ENCODE assay signal across 20 cellular contexts in genomic region chr11:77487790-77488189, GRCh38. TPM values are rescaled to one million over a fixed set of nuclear protein-coding genes. Genes with fewer than 3 reads are reported as not detected.
DNase-seq lines count a peak whose midpoint lies in the region; ATAC-seq, FAIRE-seq and TF ChIP-seq lines count a peak whose summit lies in the region.
"Had no signal": no experiment of that assay in that cellular context is flagged by ENCODE, and none has a peak within 500 bp of the region (broad histone marks: within the 10 kb centered on the region; RNA-seq: fewer than 3 reads in every experiment).

No MANE protein-coding gene starts in this region.

- H2BK5ac ChIP-seq in trophoblast cell (ENCODE audit: low read depth, low read length, poor library complexity), result no peak overlapping the region

- H2AFZ ChIP-seq in trophoblast cell (ENCODE audit: insufficient read depth, low read length, poor library complexity), result no peak overlapping the region

- TF ChIP-seq CTCF in bronchial epithelial cell (IDR thresholded peaks at IDR 0.05; ENCODE audit: insufficient read depth, low read length, severe bottlenecking), result no peak

- no peak overlapping the region for H3K4me2 ChIP-seq in trophoblast cell (ENCODE audit: low read length)
- H3K4me2 ChIP-seq: BLaER1 had no signal

- DNase-seq in HCEC 1CT (peak; percentile 11), bronchial epithelial cell (ENCODE audit: low read depth) (peak; percentile 85), trophoblast cell (peak; percentile 46 to 58), T-helper 1 cell (no peak), NCI-H2107 treated with DMSO at 0.1 percent for 48 hours (lab: John Stamatoyannopoulos, UW; ENCODE audit: unreplicated experiment) (no peak), islet precursor cell (no peak)
- DNase-seq: 8988T; Calu3; CD8-positive, alpha-beta T cell; DMS 273 treated with DMSO at 0.1 percent for 48 hours; DMS53; DND-41; EL; H9; IMR-90 had no signal

- no peak overlapping the region for H2AK5ac ChIP-seq in trophoblast cell (ENCODE audit: low read length)

- H3K18ac ChIP-seq in trophoblast cell (ENCODE audit: low read length), result no peak overlapping the region

- H3K4ac ChIP-seq in trophoblast cell (ENCODE audit: low read depth, low read length), result no peak overlapping the region

- no peak overlapping the region for H2BK120ac ChIP-seq in trophoblast cell (ENCODE audit: insufficient read depth, low read length, poor library complexity)

- H3K4me3 ChIP-seq in bronchial epithelial cell (ENCODE audit: low read depth, low read length), result no peak overlapping the region
- H3K4me3 ChIP-seq in trophoblast cell (ENCODE audit: low read depth, low read length), result no peak overlapping the region
- H3K4me3 ChIP-seq: BLaER1, GM12878 had no signal

- H3K9ac ChIP-seq in trophoblast cell (ENCODE audit: low read length), result no peak overlapping the region
- H3K9ac ChIP-seq: BLaER1 had no signal

- peak; percentile 88 for ATAC-seq in esophagus mucosa
- ATAC-seq: CD8-positive, alpha-beta T cell; GM12878 had no signal

- H3K79me2 ChIP-seq in trophoblast cell (ENCODE audit: control insufficient read depth, insufficient read depth, low read length, poor library complexity), result no peaks in the 10 kb centered on the region

- no peak overlapping the region for H3K14ac ChIP-seq in trophoblast cell (ENCODE audit: low read length)

- H4K12ac ChIP-seq in trophoblast cell (ENCODE audit: low read depth, low read length), result no peak overlapping the region

- no CpG with 5 or more reads among the region's 2 CpGs for WGBS in trophoblast cell (ENCODE audit: extremely low coverage, insufficient coverage, insufficient read length)

- no peaks in the 10 kb centered on the region for H3K79me1 ChIP-seq in trophoblast cell (ENCODE audit: low read length)

- no peaks in the 10 kb centered on the region for H3K4me1 ChIP-seq in trophoblast cell (ENCODE audit: control insufficient read depth in 1 of 2, insufficient read depth in 2 of 2, low read length in 2 of 2)
- H3K4me1 ChIP-seq: BLaER1 had no signal

- H4K91ac ChIP-seq in trophoblast cell (ENCODE audit: low read depth, low read length), result no peak overlapping the region

- no peaks in the 10 kb centered on the region for H3K9me3 ChIP-seq in trophoblast cell (ENCODE audit: insufficient read depth, low read depth, low read length)
- H3K9me3 ChIP-seq: BLaER1 had no signal

- H4K8ac ChIP-seq in trophoblast cell (ENCODE audit: low read depth, low read length), result no peak overlapping the region

- H3K27ac ChIP-seq in trophoblast cell (ENCODE audit: low read depth, low read length), result no peak overlapping the region
- H3K27ac ChIP-seq: BLaER1 had no signal

- no peak for FAIRE-seq in bronchial epithelial cell (lab: Jason Lieb, UNC)
- FAIRE-seq: GM12878, H1, HTR-8/SVneo had no signal

- H2BK12ac ChIP-seq in trophoblast cell (ENCODE audit: low read length), result no peak overlapping the region

- no peaks in the 10 kb centered on the region for H3K36me3 ChIP-seq in bronchial epithelial cell (ENCODE audit: control insufficient read depth, insufficient read depth, low read length)
- no peaks in the 10 kb centered on the region for H3K36me3 ChIP-seq in trophoblast cell (ENCODE audit: control insufficient read depth in 1 of 2, insufficient read depth in 2 of 2, low read length in 2 of 2)
- H3K36me3 ChIP-seq: BLaER1 had no signal

- H3K27me3 ChIP-seq in bronchial epithelial cell (ENCODE audit: control insufficient read depth, insufficient read depth, low read length) (peaks cover 2% of the 10 kb centered on the region), trophoblast cell (ENCODE audit: insufficient read depth, low read length) (no peaks in the 10 kb centered on the region)
- H3K27me3 ChIP-seq: BLaER1 had no signal

- H3K23ac ChIP-seq in trophoblast cell (ENCODE audit: low read length), result no peak overlapping the region

RNA-seq across cellular contexts. Expression of gene PAK1, which starts 13.9 kb away (rescaled TPM):
- total RNA-seq in bronchial epithelial cell (35.8 and 59.5 TPM in 2 replicates), esophagus mucosa (29.2 TPM)
- polyA plus RNA-seq in trophoblast cell (2013), result 78.2 and 82.1 TPM in 2 replicates

Comparison
In these comparisons a context has a peak if more than half of its experiments do, and no peak if none do; other contexts are left out.
1. DNase-seq: peak in HCEC 1CT (single experiment), bronchial epithelial cell (single experiment) and trophoblast cell (2 of 2); none in T-helper 1 cell (0 of 5), NCI-H2107 treated with DMSO at 0.1 percent for 48 hours (single experiment) and islet precursor cell (single experiment).